In the genomic region with DNA sequence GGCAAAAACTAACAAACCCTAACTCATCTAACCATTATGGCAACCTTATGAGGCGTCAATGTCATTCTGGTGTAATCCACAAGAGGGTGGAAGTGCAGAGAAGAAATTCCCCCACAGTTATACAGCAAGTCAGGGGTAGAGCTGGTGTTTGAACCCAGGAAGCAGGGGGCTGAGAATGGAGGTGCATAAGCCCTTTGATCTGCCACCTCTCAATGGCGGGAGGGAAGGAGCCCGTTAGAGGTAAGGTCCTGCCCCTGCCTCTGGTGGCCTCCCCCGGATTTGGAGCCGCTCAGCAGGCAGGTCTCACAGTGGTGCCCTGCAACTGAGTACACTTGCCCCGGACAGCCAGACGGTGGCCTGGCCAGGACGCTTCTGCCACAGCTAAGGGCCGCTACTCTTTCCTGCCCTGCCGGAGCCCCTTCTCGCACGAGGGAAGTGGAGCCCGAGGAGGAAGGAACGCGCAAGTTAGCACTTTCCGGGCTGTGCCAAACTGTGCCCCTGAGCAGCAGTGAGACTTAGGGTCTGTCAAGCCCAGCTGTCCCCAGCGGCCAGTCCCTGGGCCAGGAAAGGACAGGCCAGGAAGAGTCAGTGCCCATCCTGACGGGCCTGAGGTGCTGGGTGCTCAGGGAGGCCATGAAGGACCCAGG, we compare ENCODE assay signal across 8 cellular contexts. TPM values are rescaled to one million over a fixed set of nuclear protein-coding genes. Genes with fewer than 3 reads are reported as not detected.
DNase-seq lines count a peak whose midpoint lies in the region; ATAC-seq and TF ChIP-seq lines count a peak whose summit lies in the region.

No MANE protein-coding gene starts in this region.

- peak overlapping the region; percentile 91 for H3K4me2 ChIP-seq in BLaER1

- TF ChIP-seq CTCF in liver (IDR thresholded peaks at IDR 0.05; ENCODE audit: low read depth, low read length, missing input control) = no peak

- H3K36me3 ChIP-seq in BLaER1 (no peaks in the 10 kb centered on the region), liver (ENCODE audit: control insufficient read depth in 4 of 4, insufficient read depth in 3 of 4, low read depth in 1 of 4, low read length in 3 of 4) (no peaks in the 10 kb centered on the region), aorta (ENCODE audit: control insufficient read depth in 1 of 2, insufficient read depth in 2 of 2, low read length in 1 of 2) (no peaks in the 10 kb centered on the region)

- DNase-seq in HT-29 (ENCODE audit: low spot score) = peak; percentile 43
- peak in 1 of 2 donors; percentile 64 for DNase-seq in activated naive CD4-positive, alpha-beta T cell treated with anti-CD3 and anti-CD28 coated beads, Interleukin-2, amount 50 U/mL, for 72 hours (ENCODE audit: low spot score in 2 of 2)
- DNase-seq in aorta = peak; percentile 60 to 77
- no peak for DNase-seq in putamen (ENCODE audit: low spot score)

- H4K20me1 ChIP-seq in BLaER1 = no peaks in the 10 kb centered on the region

- H3K4me1 ChIP-seq in BLaER1 (peaks cover 97% of the 10 kb centered on the region), liver (ENCODE audit: control insufficient read depth in 4 of 4, insufficient read depth in 4 of 4, low read length in 3 of 4) (peaks cover 0 to 16% (median 4%) of the 10 kb centered on the region in 4 donors), aorta (ENCODE audit: control insufficient read depth in 1 of 2, insufficient read depth in 2 of 2, low read length in 2 of 2) (no peaks in the 10 kb centered on the region)

- TF ChIP-seq RAD21 in liver (IDR thresholded peaks at IDR 0.05) = peak in 1 of 2 donors; percentile 21

- peak; percentile 42 to 71 for ATAC-seq in activated naive CD4-positive, alpha-beta T cell treated with anti-CD3 and anti-CD28 coated beads, Interleukin-2, amount 50 U/mL, for 72 hours
- ATAC-seq in aorta (ENCODE audit: low FRiP score) (peak; percentile 34), HG02981 (IDR thresholded peaks at IDR 0.05; ENCODE audit: unreplicated experiment) (no peak), HG03280 (IDR thresholded peaks at IDR 0.05; ENCODE audit: unreplicated experiment) (no peak)

- H3K9ac ChIP-seq in BLaER1 = peak overlapping the region; percentile 75
- peak overlapping the region in 1 of 2 donors; percentile 8 for H3K9ac ChIP-seq in liver (ENCODE audit: low read depth in 1 of 2, low read length in 2 of 2)

- 20% methylated on average over 18 of the region's 18 CpGs for WGBS in liver
- 74 to 76% methylated on average over 18 of the region's 18 CpGs for WGBS in aorta, 2 donors

- no peaks in the 10 kb centered on the region for H3K9me3 Mint-ChIP-seq in activated naive CD4-positive, alpha-beta T cell treated with anti-CD3 and anti-CD28 coated beads, Interleukin-2, amount 50 U/mL, for 72 hours

- H3K36me3 Mint-ChIP-seq in activated naive CD4-positive, alpha-beta T cell treated with anti-CD3 and anti-CD28 coated beads, Interleukin-2, amount 50 U/mL, for 72 hours = no peaks in the 10 kb centered on the region

- peak overlapping the region; percentile 22; the same call in 1 of the 2 replicates for H3K4me3 ChIP-seq in BLaER1
- no peak overlapping the region for H3K4me3 ChIP-seq in liver (ENCODE audit: low read depth in 1 of 3, low read length in 3 of 3)
- no peak overlapping the region for H3K4me3 ChIP-seq in aorta (ENCODE audit: low read length in 2 of 2)

- H3K27me3 ChIP-seq in BLaER1 = no peaks in the 10 kb centered on the region
- H3K27me3 ChIP-seq in liver (ENCODE audit: control insufficient read depth in 4 of 4, insufficient read depth in 4 of 4, low read length in 3 of 4) = no peaks in the 10 kb centered on the region
- H3K27me3 ChIP-seq in aorta (ENCODE audit: control insufficient read depth in 1 of 2, insufficient read depth in 2 of 2, low read length in 1 of 2) = no peaks in the 10 kb centered on the region

- H3K27ac Mint-ChIP-seq in activated naive CD4-positive, alpha-beta T cell treated with anti-CD3 and anti-CD28 coated beads, Interleukin-2, amount 50 U/mL, for 72 hours = peak overlapping the region in 1 of 2 donors; percentile 69

- intact Hi-C loops in aorta (cut with DNase I) = no loop called here

- H3K27ac ChIP-seq in BLaER1 (peak overlapping the region; percentile 93), liver (ENCODE audit: low read depth in 1 of 2, low read length in 2 of 2) (peak overlapping the region; percentile 50 to 70), aorta (ENCODE audit: low read depth in 1 of 2, low read length in 2 of 2) (no peak overlapping the region)

- H3K9me3 ChIP-seq in BLaER1 (no peaks in the 10 kb centered on the region), liver (ENCODE audit: control insufficient read depth in 4 of 4, low read length in 3 of 4) (no peaks in the 10 kb centered on the region), aorta (ENCODE audit: control insufficient read depth, low read length) (no peaks in the 10 kb centered on the region)

TF ChIP-seq in liver, 16 proteins besides CTCF, POLR2A, EP300 and RAD21:
- no peak for TF ChIP-seq SP1 (IDR thresholded peaks at IDR 0.05)
- TF ChIP-seq HNF4G (IDR thresholded peaks at IDR 0.05) = no peak
- no peak for TF ChIP-seq TAF1 (conservative IDR thresholded peaks at IDR 0.05)
- TF ChIP-seq, protein P1, sequence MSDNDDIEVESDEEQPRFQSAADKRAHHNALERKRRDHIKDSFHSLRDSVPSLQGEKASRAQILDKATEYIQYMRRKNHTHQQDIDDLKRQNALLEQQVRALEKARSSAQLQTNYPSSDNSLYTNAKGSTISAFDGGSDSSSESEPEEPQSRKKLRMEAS (IDR thresholded peaks at IDR 0.05) = no peak
- no peak for TF ChIP-seq GABPA (IDR thresholded peaks at IDR 0.05 in 1 of 2, conservative IDR thresholded peaks at IDR 0.05 in 1 of 2)
- TF ChIP-seq EGR1 (IDR thresholded peaks at IDR 0.05; ENCODE audit: low read depth in 2 of 2) = no peak
- TF ChIP-seq, protein P2, sequence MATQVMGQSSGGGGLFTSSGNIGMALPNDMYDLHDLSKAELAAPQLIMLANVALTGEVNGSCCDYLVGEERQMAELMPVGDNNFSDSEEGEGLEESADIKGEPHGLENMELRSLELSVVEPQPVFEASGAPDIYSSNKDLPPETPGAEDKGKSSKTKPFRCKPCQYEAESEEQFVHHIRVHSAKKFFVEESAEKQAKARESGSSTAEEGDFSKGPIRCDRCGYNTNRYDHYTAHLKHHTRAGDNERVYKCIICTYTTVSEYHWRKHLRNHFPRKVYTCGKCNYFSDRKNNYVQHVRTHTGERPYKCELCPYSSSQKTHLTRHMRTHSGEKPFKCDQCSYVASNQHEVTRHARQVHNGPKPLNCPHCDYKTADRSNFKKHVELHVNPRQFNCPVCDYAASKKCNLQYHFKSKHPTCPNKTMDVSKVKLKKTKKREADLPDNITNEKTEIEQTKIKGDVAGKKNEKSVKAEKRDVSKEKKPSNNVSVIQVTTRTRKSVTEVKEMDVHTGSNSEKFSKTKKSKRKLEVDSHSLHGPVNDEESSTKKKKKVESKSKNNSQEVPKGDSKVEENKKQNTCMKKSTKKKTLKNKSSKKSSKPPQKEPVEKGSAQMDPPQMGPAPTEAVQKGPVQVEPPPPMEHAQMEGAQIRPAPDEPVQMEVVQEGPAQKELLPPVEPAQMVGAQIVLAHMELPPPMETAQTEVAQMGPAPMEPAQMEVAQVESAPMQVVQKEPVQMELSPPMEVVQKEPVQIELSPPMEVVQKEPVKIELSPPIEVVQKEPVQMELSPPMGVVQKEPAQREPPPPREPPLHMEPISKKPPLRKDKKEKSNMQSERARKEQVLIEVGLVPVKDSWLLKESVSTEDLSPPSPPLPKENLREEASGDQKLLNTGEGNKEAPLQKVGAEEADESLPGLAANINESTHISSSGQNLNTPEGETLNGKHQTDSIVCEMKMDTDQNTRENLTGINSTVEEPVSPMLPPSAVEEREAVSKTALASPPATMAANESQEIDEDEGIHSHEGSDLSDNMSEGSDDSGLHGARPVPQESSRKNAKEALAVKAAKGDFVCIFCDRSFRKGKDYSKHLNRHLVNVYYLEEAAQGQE (IDR thresholded peaks at IDR 0.05) = no peak
- TF ChIP-seq HNF4A (conservative IDR thresholded peaks at IDR 0.05) = no peak
- no peak for TF ChIP-seq RXRA (IDR thresholded peaks at IDR 0.05)

RNA-seq across cellular contexts. Expression of gene FXYD2, which starts 1.1 kb away (rescaled TPM):
- 2.4 and 6.1 TPM in 2 replicates for total RNA-seq in HT-29 (2014; rRNA removed; shearing (Covaris generic))
- total RNA-seq in activated naive CD4-positive, alpha-beta T cell treated with anti-CD3 and anti-CD28 coated beads, Interleukin-2, amount 50 U/mL, for 72 hours = 1 to 10 TPM; 1.6 to 4.8 TPM
- 10 to 100 TPM; 22.9 to 60.6 TPM for total RNA-seq in liver
- polyA plus RNA-seq in liver = 100 to 1,000 TPM in 1 of 2 donors, 10 to 100 TPM in 1; 20.2 to 105 TPM
- total RNA-seq in aorta = 1 to 10 TPM; 1.1 to 4.7 TPM
- polyA plus RNA-seq in aorta = 1 to 10 TPM in 1 of 2 donors, not detected in 1; 1.5 TPM

RNA-seq across cellular contexts. Expression of gene DSCAML1, which starts 26.4 kb away (rescaled TPM):
- total RNA-seq in HT-29 (2014; rRNA removed; shearing (Covaris generic)) = 0.31 TPM in 1 of 2 replicates, not detected in the other
- 1 to 10 TPM; 2.5 to 5.0 TPM for total RNA-seq in activated naive CD4-positive, alpha-beta T cell treated with anti-CD3 and anti-CD28 coated beads, Interleukin-2, amount 50 U/mL, for 72 hours
- total RNA-seq in liver (under 1 TPM; 0.23 to 0.42 TPM), aorta (1 to 10 TPM in 1 of 2 donors, under 1 TPM in 1; 0.58 to 2.2 TPM)
- polyA plus RNA-seq in liver (under 1 TPM; 0.07 to 0.17 TPM), aorta (under 1 TPM in 1 of 2 donors, not detected in 1; 0.13 TPM)

RNA-seq across cellular contexts. Expression of gene FXYD6, which starts 53.0 kb away (rescaled TPM):
- total RNA-seq in HT-29 (2014; rRNA removed; shearing (Covaris generic)) = not detected in 2 replicates
- total RNA-seq in activated naive CD4-positive, alpha-beta T cell treated with anti-CD3 and anti-CD28 coated beads, Interleukin-2, amount 50 U/mL, for 72 hours = under 1 TPM in 1 of 2 donors, not detected in 1; 0.31 TPM
- total RNA-seq in liver (1 to 10 TPM; 4.7 to 6.5 TPM), aorta (10 to 100 TPM; 28.6 to 28.7 TPM)
- polyA plus RNA-seq in liver (10 to 100 TPM; 18.1 to 22.5 TPM), aorta (10 to 100 TPM; 14.5 to 28.2 TPM)

Comparison
In these comparisons a context has a peak if more than half of its experiments do, and no peak if none do; other contexts are left out.
1. H3K27ac ChIP-seq: peak in BLaER1 (single experiment) and liver (2 of 2); none in aorta (0 of 2).
2. ATAC-seq: peak in activated naive CD4-positive, alpha-beta T cell treated with anti-CD3 and anti-CD28 coated beads, Interleukin-2, amount 50 U/mL, for 72 hours (2 of 2) and aorta (single experiment); none in HG02981 (single experiment) and HG03280 (single experiment).